Comparison of ENCODE assay signal across 8 cellular contexts in genomic region chr4:184417802-184418511, GRCh38. TPM values are rescaled to one million over a fixed set of nuclear protein-coding genes. Genes with fewer than 3 reads are reported as not detected.
DNase-seq lines count a peak whose midpoint lies in the region; ATAC-seq and TF ChIP-seq lines count a peak whose summit lies in the region.

No MANE protein-coding gene starts in this region.

- no peak overlapping the region for H2AFZ ChIP-seq in ACC112 (ENCODE audit: low read length, unreplicated experiment)

- peak; percentile 21 for TF ChIP-seq CTCF in epithelial cell of esophagus (IDR thresholded peaks at IDR 0.05; ENCODE audit: insufficient read depth, low read depth, low read length, missing control alignments)

- no peaks in the 10 kb centered on the region for H3K27me3 ChIP-seq in ACC112 (ENCODE audit: insufficient read depth, low read length)

- peak overlapping the region; percentile 71 for H3K4me3 ChIP-seq in ACC112 (ENCODE audit: low read depth, low read length)
- H3K4me3 ChIP-seq in epithelial cell of esophagus (ENCODE audit: low read length), result no peak overlapping the region

- peaks cover 28% of the 10 kb centered on the region for H3K36me3 ChIP-seq in ACC112 (ENCODE audit: insufficient read depth, low read length)

- H3K27ac ChIP-seq in ACC112 (ENCODE audit: low read depth, low read length), result peak overlapping the region; percentile 79

- H3K4me1 ChIP-seq in ACC112 (ENCODE audit: control insufficient read depth, insufficient read depth, low read length, unreplicated experiment), result peaks cover 17% of the 10 kb centered on the region

- peak; percentile 39 for ATAC-seq in GM18520 (IDR thresholded peaks at IDR 0.05; ENCODE audit: unreplicated experiment)
- peak; percentile 45 for ATAC-seq in HG03095 (IDR thresholded peaks at IDR 0.05; ENCODE audit: unreplicated experiment)

- DNase-seq in SIG-M5 treated with dmso at 0.1 percent for 504 hours (lab: John Stamatoyannopoulos, UW; ENCODE audit: unreplicated experiment), result peak; percentile 78
- DNase-seq in epithelial cell of esophagus (ENCODE audit: low read depth), result peak; percentile 98
- peak; percentile 4 for DNase-seq in occipital lobe (lab: John Stamatoyannopoulos, UW)
- DNase-seq in stimulated activated CD8-positive, alpha-beta memory T cell treated with anti-CD3 and anti-CD28 coated beads, Interleukin-4, amount 100 ng/mL, for 48 hours, result no peak
- DNase-seq in DMS153 treated with DMSO at 0.1 percent for 48 hours (lab: John Stamatoyannopoulos, UW; ENCODE audit: unreplicated experiment), result no peak

- H3K79me2 ChIP-seq in ACC112 (ENCODE audit: control insufficient read depth, insufficient read depth, low read length, unreplicated experiment), result peaks cover 5% of the 10 kb centered on the region

RNA-seq across cellular contexts. Expression of gene IRF2, which starts 56.4 kb away (rescaled TPM):
- total RNA-seq in occipital lobe, result 9.4 TPM

Comparison
In these comparisons a context has a peak if more than half of its experiments do, and no peak if none do; other contexts are left out.
1. DNase-seq: peak in SIG-M5 treated with dmso at 0.1 percent for 504 hours (single experiment), epithelial cell of esophagus (single experiment) and occipital lobe (single experiment); none in stimulated activated CD8-positive, alpha-beta memory T cell treated with anti-CD3 and anti-CD28 coated beads, Interleukin-4, amount 100 ng/mL, for 48 hours (single experiment) and DMS153 treated with DMSO at 0.1 percent for 48 hours (single experiment).